10 cellular contexts compared by ENCODE assay signal in genomic region chr16:2341456-2342447, GRCh38. TPM values are rescaled to one million over a fixed set of nuclear protein-coding genes. Genes with fewer than 3 reads are reported as not detected.
A peak's percentile ranks its signal among the peaks of the same experiment; 100 is the strongest.
DNase-seq lines count a peak whose midpoint lies in the region; ATAC-seq and TF ChIP-seq lines count a peak whose summit lies in the region.
"Had no signal": no experiment of that assay in that cellular context is flagged by ENCODE, and none has a peak within 500 bp of the region (broad histone marks: within the 10 kb centered on the region; RNA-seq: fewer than 3 reads in every experiment).

No MANE protein-coding gene starts in this region.

- H2AK5ac ChIP-seq in mesenchymal stem cell (ENCODE audit: low read length, severe bottlenecking), result no peak overlapping the region

- no peaks in the 10 kb centered on the region for H3K9me3 Mint-ChIP-seq in immature natural killer cell

- H3K27ac Mint-ChIP-seq in T-helper 17 cell, result no peak overlapping the region
- no peak overlapping the region for H3K27ac Mint-ChIP-seq in immature natural killer cell
- H3K27ac Mint-ChIP-seq: activated naive CD4-positive, alpha-beta T cell treated with anti-CD3 and anti-CD28 coated beads for 36 hours had no signal

- H3K18ac ChIP-seq in mesenchymal stem cell (ENCODE audit: low read depth in 1 of 2, low read length in 2 of 2), result no peak overlapping the region

- H3K4me3 ChIP-seq in sigmoid colon (peak overlapping the region in 3 of 4 donors; percentile 13 to 39 (median 36)), mesenchymal stem cell (ENCODE audit: insufficient read depth in 1 of 2, low read depth in 1 of 2, low read length in 2 of 2) (no peak overlapping the region)
- H3K4me3 ChIP-seq: SJCRH30 had no signal

- no peak overlapping the region for H3K9ac ChIP-seq in mesenchymal stem cell (ENCODE audit: low read length)

- TF ChIP-seq CTCF in sigmoid colon (IDR thresholded peaks at IDR 0.05), result no peak

- peak overlapping the region; percentile 26 to 57 (median 46) for H3K27ac ChIP-seq in sigmoid colon
- H3K27ac ChIP-seq in mesenchymal stem cell (ENCODE audit: low read length, poor library complexity, severe bottlenecking), result no peak overlapping the region
- H3K27ac ChIP-seq: SJCRH30 had no signal

- intact Hi-C loops in sigmoid colon (cut with DNase I), result loop anchor here (2.0 kb wide), 1 partner anchor 87 kb away; the partner anchor contains the start of gene CCNF
- intact Hi-C loops in posterior vena cava (cut with DNase I), result loop anchor here (5.0 kb wide), 1 partner anchor 161 kb away; no protein-coding TSS in a partner anchor

- WGBS in sigmoid colon, 2 donors, result 22 to 24% methylated on average over 77 of the region's 77 CpGs
- WGBS in mesenchymal stem cell, result 98% methylated on average over 67 of the region's 77 CpGs

- no peak overlapping the region for H3K4ac ChIP-seq in mesenchymal stem cell (ENCODE audit: low read depth in 1 of 2, low read length in 2 of 2)

- no peaks in the 10 kb centered on the region for H3K9me3 ChIP-seq in T-helper 17 cell (ENCODE audit: control insufficient read depth, low read length, poor library complexity, severe bottlenecking)
- no peaks in the 10 kb centered on the region for H3K9me3 ChIP-seq in sigmoid colon
- no peaks in the 10 kb centered on the region for H3K9me3 ChIP-seq in mesenchymal stem cell (ENCODE audit: control insufficient read depth, low read length)
- H3K9me3 ChIP-seq: SJCRH30 had no signal

- H3K36me3 ChIP-seq in sigmoid colon (no peaks in the 10 kb centered on the region), mesenchymal stem cell (ENCODE audit: control insufficient read depth in 1 of 2, insufficient read depth in 2 of 2, low read depth in 1 of 2, low read length in 2 of 2) (no peaks in the 10 kb centered on the region)
- H3K36me3 ChIP-seq: SJCRH30 had no signal

- ATAC-seq in T-helper 17 cell, result no peak

- H3K14ac ChIP-seq in mesenchymal stem cell (ENCODE audit: low read length in 2 of 2), result no peak overlapping the region

- no peak overlapping the region for H2AFZ ChIP-seq in mesenchymal stem cell (ENCODE audit: low read depth, low read length)

- in situ Hi-C loops in G401 (cut with HindIII; ENCODE audit: low sequenced_read_pairs), result no loop called here

- H3K4me1 Mint-ChIP-seq in T-helper 17 cell (peaks cover 13% of the 10 kb centered on the region), immature natural killer cell (peaks cover 10 to 19% of the 10 kb centered on the region in 2 donors)

- H2BK5ac ChIP-seq in mesenchymal stem cell (ENCODE audit: low read depth, low read length, poor library complexity, severe bottlenecking), result no peak overlapping the region

- no peak overlapping the region for H2BK15ac ChIP-seq in mesenchymal stem cell (ENCODE audit: low read depth, poor library complexity, severe bottlenecking)

- H3K27me3 Mint-ChIP-seq in T-helper 17 cell, result no peaks in the 10 kb centered on the region
- H3K27me3 Mint-ChIP-seq in immature natural killer cell (ENCODE audit: low read depth in 3 of 3), result peaks cover 3 to 16% (median 4%) of the 10 kb centered on the region in 3 donors

- H2BK120ac ChIP-seq in mesenchymal stem cell (ENCODE audit: low read depth, low read length), result no peak overlapping the region

- H3K4me3 Mint-ChIP-seq in T-helper 17 cell (peak overlapping the region; percentile 41), immature natural killer cell (peak overlapping the region in 4 of 5 donors; percentile 44 to 60 (median 48))

- H4K91ac ChIP-seq in mesenchymal stem cell (ENCODE audit: low read length), result no peak overlapping the region

- H4K8ac ChIP-seq in mesenchymal stem cell (ENCODE audit: low read length), result no peak overlapping the region

- no peak for TF ChIP-seq POLR2A in sigmoid colon (IDR thresholded peaks at IDR 0.05)

- H3K27me3 ChIP-seq in sigmoid colon, result no peaks in the 10 kb centered on the region
- peaks cover 17 to 24% of the 10 kb centered on the region in 2 experiments for H3K27me3 ChIP-seq in mesenchymal stem cell (ENCODE audit: control insufficient read depth in 1 of 2, insufficient read depth in 1 of 2, low read length in 2 of 2)

- no peaks in the 10 kb centered on the region for H3K79me1 ChIP-seq in mesenchymal stem cell (replicated peaks; ENCODE audit: low read length, poor library complexity, severe bottlenecking)

- no peak overlapping the region for H3K4me2 ChIP-seq in mesenchymal stem cell (ENCODE audit: low read length, poor library complexity, severe bottlenecking)

- TF ChIP-seq EP300 in sigmoid colon (IDR thresholded peaks at IDR 0.05), result no peak

- H3K23ac ChIP-seq in mesenchymal stem cell (ENCODE audit: low read length in 2 of 2), result no peak overlapping the region

- peaks cover 2% of the 10 kb centered on the region for H3K36me3 Mint-ChIP-seq in T-helper 17 cell (ENCODE audit: low read depth)
- H3K36me3 Mint-ChIP-seq in immature natural killer cell, result no peaks in the 10 kb centered on the region

- H3K4me1 ChIP-seq in sigmoid colon (peaks cover 0 to 27% (median 22%) of the 10 kb centered on the region in 4 donors), mesenchymal stem cell (ENCODE audit: control insufficient read depth, insufficient read depth, low read depth, low read length) (peaks cover 16% of the 10 kb centered on the region)
- H3K4me1 ChIP-seq: SJCRH30 had no signal

- DNase-seq in G401 (ENCODE audit: low spot score) (peak; percentile 29), T-helper 17 cell (peak in 1 of 3 donors; percentile 11), immature natural killer cell (no peak), sigmoid colon (peak; percentile 72), posterior vena cava (ENCODE audit: low spot score) (no peak), mesenchymal stem cell (no peak)
- DNase-seq in activated CD4-positive, CD25-positive, alpha-beta regulatory T cell treated with anti-CD3 and anti-CD28 coated beads, Interleukin-2, amount 50 U/mL, for 72 hours, result no peak
- DNase-seq in stimulated activated naive CD4-positive, alpha-beta T cell treated with Interleukin-2 at 50 U/mL for 16 hours (lab: John Stamatoyannopoulos, UW), result no peak

- H2BK12ac ChIP-seq in mesenchymal stem cell (ENCODE audit: low read length in 2 of 2), result no peak overlapping the region

RNA-seq across cellular contexts. Expression of gene ABCA3, which starts 1.2 kb away (rescaled TPM):
- 4.9 and 9.5 TPM in 2 replicates for total RNA-seq in G401 (2014; rRNA removed; shearing (Covaris generic))
- total RNA-seq in T-helper 17 cell (10 to 100 TPM in 1 of 2 donors, 1 to 10 TPM in 1; 8.3 to 10.5 TPM), sigmoid colon (10 to 100 TPM in 1 of 4 donors, 1 to 10 TPM in 3; 4.9 to 21.3 (median 7.4) TPM), posterior vena cava (10 to 100 TPM in 1 of 2 donors, 1 to 10 TPM in 1; 9.6 to 16.6 TPM)
- polyA plus RNA-seq in immature natural killer cell (1 to 10 TPM; 2.4 to 7.6 (median 4.8) TPM), sigmoid colon (1 to 10 TPM in 1 of 3 donors, under 1 TPM in 2; 0.46 to 4.2 (median 0.60) TPM)
- 0.57 TPM for polyA plus RNA-seq in mesenchymal stem cell (2013, experiment 1 of 2)
- 0.59 TPM for polyA plus RNA-seq in mesenchymal stem cell (2013, experiment 2 of 2)

Comparison
In these comparisons a context has a peak if more than half of its experiments do, and no peak if none do; other contexts are left out.
1. DNase-seq: peak in G401 (single experiment) and sigmoid colon (single experiment); none in immature natural killer cell (0 of 3), activated CD4-positive, CD25-positive, alpha-beta regulatory T cell treated with anti-CD3 and anti-CD28 coated beads, Interleukin-2, amount 50 U/mL, for 72 hours (single experiment), posterior vena cava (single experiment), mesenchymal stem cell (single experiment) and stimulated activated naive CD4-positive, alpha-beta T cell treated with Interleukin-2 at 50 U/mL for 16 hours (single experiment).
2. H3K4me3 ChIP-seq: peak in sigmoid colon (3 of 4); none in mesenchymal stem cell (0 of 2).